In genomic region chr12:38610808-38611350, GRCh38 we compare ENCODE assay signal across 18 cellular contexts.
DNase-seq lines count a peak whose midpoint lies in the region; ATAC-seq and TF ChIP-seq lines count a peak whose summit lies in the region.
"Had no signal": no experiment of that assay in that cellular context is flagged by ENCODE, and none has a peak within 500 bp of the region (broad histone marks: within the 10 kb centered on the region; RNA-seq: fewer than 3 reads in every experiment).

No MANE protein-coding gene starts in this region.

- H3K27me3 Mint-ChIP-seq in activated CD4-positive, alpha-beta T cell treated with anti-CD3 and anti-CD28 coated beads for 36 hours, result no peaks in the 10 kb centered on the region
- H3K27me3 Mint-ChIP-seq: CD4-positive, CD25-positive, alpha-beta regulatory T cell had no signal

- H3K4me3 Mint-ChIP-seq in activated CD4-positive, alpha-beta T cell treated with anti-CD3 and anti-CD28 coated beads for 36 hours, result no peak overlapping the region
- H3K4me3 Mint-ChIP-seq: CD4-positive, CD25-positive, alpha-beta regulatory T cell had no signal

- POLR2A ChIA-PET in activated CD4-positive, alpha-beta T cell treated with anti-CD3 and anti-CD28 coated beads for 36 hours (lab: Charles Lee), result no interaction called here

- DNase-seq in renal cortical epithelial cell (ENCODE audit: low read depth), result peak; percentile 18
- DNase-seq in DMS79 treated with DMSO at 0.1 percent for 48 hours (lab: John Stamatoyannopoulos, UW), result no peak
- DNase-seq in activated CD4-positive, alpha-beta T cell treated with anti-CD3 and anti-CD28 coated beads for 36 hours, result no peak
- DNase-seq: 8988T; AML-193; CD4-positive, CD25-positive, alpha-beta regulatory T cell; DMS53; GM23248; IMR-90; Kasumi-1; KBM-7 had no signal

- no peak for TF ChIP-seq CTCF in VCaP (conservative IDR thresholded peaks at IDR 0.05)

- CTCF ChIA-PET in activated CD4-positive, alpha-beta T cell treated with anti-CD3 and anti-CD28 coated beads for 36 hours (lab: Charles Lee), result no interaction called here

- no peaks in the 10 kb centered on the region for H3K36me3 Mint-ChIP-seq in activated CD4-positive, alpha-beta T cell treated with anti-CD3 and anti-CD28 coated beads for 36 hours (ENCODE audit: low read depth)
- H3K36me3 Mint-ChIP-seq: CD4-positive, CD25-positive, alpha-beta regulatory T cell had no signal

- H3K9me3 Mint-ChIP-seq in activated CD4-positive, alpha-beta T cell treated with anti-CD3 and anti-CD28 coated beads for 36 hours (ENCODE audit: low read depth), result peaks cover 2% of the 10 kb centered on the region

- intact Hi-C loops in activated CD4-positive, alpha-beta T cell treated with anti-CD3 and anti-CD28 coated beads for 36 hours (cut with DNase I, micrococcal nuclease), result no loop called here

- ATAC-seq in GM18861 (IDR thresholded peaks at IDR 0.05; ENCODE audit: unreplicated experiment) (peak; percentile 63), HG03378 (IDR thresholded peaks at IDR 0.05; ENCODE audit: unreplicated experiment) (peak; percentile 52), HG03095 (IDR thresholded peaks at IDR 0.05; ENCODE audit: unreplicated experiment) (no peak)
- ATAC-seq in activated CD4-positive, alpha-beta T cell treated with anti-CD3 and anti-CD28 coated beads for 36 hours, result no peak
- ATAC-seq: HCT116 had no signal

- no peak overlapping the region for H3K27ac Mint-ChIP-seq in activated CD4-positive, alpha-beta T cell treated with anti-CD3 and anti-CD28 coated beads for 36 hours
- H3K27ac Mint-ChIP-seq: CD4-positive, CD25-positive, alpha-beta regulatory T cell had no signal

- H3K4me1 Mint-ChIP-seq in activated CD4-positive, alpha-beta T cell treated with anti-CD3 and anti-CD28 coated beads for 36 hours, result no peaks in the 10 kb centered on the region
- H3K4me1 Mint-ChIP-seq: CD4-positive, CD25-positive, alpha-beta regulatory T cell had no signal

- peak overlapping the region; percentile 28; the same call in 1 of the 2 replicates for H3K27ac ChIP-seq in VCaP
- H3K27ac ChIP-seq: BLaER1, GM23248, HL-60 had no signal

Comparison
In these comparisons a context has a peak if more than half of its experiments do, and no peak if none do; other contexts are left out.
1. ATAC-seq: peak in GM18861 (single experiment) and HG03378 (single experiment); none in HG03095 (single experiment) and activated CD4-positive, alpha-beta T cell treated with anti-CD3 and anti-CD28 coated beads for 36 hours (single experiment).